In genomic region chr22:38454361-38455062, GRCh38 we compare ENCODE assay signal across 8 cellular contexts. TPM values are rescaled to one million over a fixed set of nuclear protein-coding genes. Genes with fewer than 3 reads are reported as not detected.
DNase-seq lines count a peak whose midpoint lies in the region; ATAC-seq and TF ChIP-seq lines count a peak whose summit lies in the region.

No MANE protein-coding gene starts in this region.

- peaks cover 34% of the 10 kb centered on the region for H3K27me3 ChIP-seq in CD4-positive, alpha-beta memory T cell (ENCODE audit: insufficient read depth, low read length)
- peaks cover 46% of the 10 kb centered on the region for H3K27me3 ChIP-seq in effector memory CD4-positive, alpha-beta T cell (replicated peaks; ENCODE audit: control insufficient read depth, insufficient read depth, low read length, poor library complexity, severe bottlenecking)

- H3K27ac ChIP-seq in CD4-positive, alpha-beta memory T cell (ENCODE audit: low read depth, low read length): no peak overlapping the region
- H3K27ac ChIP-seq in effector memory CD4-positive, alpha-beta T cell (ENCODE audit: insufficient read depth, low read length, poor library complexity, severe bottlenecking): no peak overlapping the region

- TF ChIP-seq CTCF in NB4 (IDR thresholded peaks at IDR 0.05; ENCODE audit: low read depth, low read length): no peak
- TF ChIP-seq CTCF in omental fat pad (IDR thresholded peaks at IDR 0.05): no peak

- H3K4me3 Mint-ChIP-seq in CD4-positive, alpha-beta memory T cell: peak overlapping the region; percentile 78 to 89 (median 82)

- peak; percentile 8 for ATAC-seq in omental fat pad (ENCODE audit: low FRiP score)
- ATAC-seq in GM18868 (IDR thresholded peaks at IDR 0.05; ENCODE audit: unreplicated experiment): no peak
- ATAC-seq in HG03521 (IDR thresholded peaks at IDR 0.05; ENCODE audit: unreplicated experiment): no peak

- no peaks in the 10 kb centered on the region for H3K36me3 ChIP-seq in CD4-positive, alpha-beta memory T cell (ENCODE audit: insufficient read depth, low read length)
- no peaks in the 10 kb centered on the region for H3K36me3 ChIP-seq in effector memory CD4-positive, alpha-beta T cell (ENCODE audit: control insufficient read depth, insufficient read depth, low read length)

- peak overlapping the region in 1 of 2 donors; percentile 22 for H3K4me3 ChIP-seq in CD4-positive, alpha-beta memory T cell (ENCODE audit: low read length in 2 of 2)
- no peak overlapping the region for H3K4me3 ChIP-seq in NB4 (ENCODE audit: low read depth, low read length)
- H3K4me3 ChIP-seq in effector memory CD4-positive, alpha-beta T cell (ENCODE audit: insufficient read depth, low read depth, low read length, poor library complexity, severe bottlenecking): peak overlapping the region; percentile 45

- TF ChIP-seq POLR2A in NB4 (IDR thresholded peaks at IDR 0.05; ENCODE audit: extremely low read depth, insufficient read length): no peak

- intact Hi-C loops in CD4-positive, alpha-beta memory T cell (cut with micrococcal nuclease): no loop called here

- peak overlapping the region in 3 of 7 donors; percentile 13 to 68 (median 43) for H3K27ac Mint-ChIP-seq in CD4-positive, alpha-beta memory T cell

- peaks cover 44 to 70% of the 10 kb centered on the region in 2 donors for H3K27me3 Mint-ChIP-seq in CD4-positive, alpha-beta memory T cell

- CTCF ChIA-PET in CD4-positive, alpha-beta memory T cell (lab: Charles Lee; ENCODE audit: partially characterized antibody): no interaction called here

- POLR2A ChIA-PET in CD4-positive, alpha-beta memory T cell (lab: Charles Lee; ENCODE audit: partially characterized antibody): interaction anchor here (0.9 kb wide), 1 partner anchor 8 kb away, joined by 4 read pairs; no protein-coding TSS in a partner anchor

- DNase-seq in CD4-positive, alpha-beta memory T cell: peak; percentile 22 to 52 (median 31)
- peak; percentile 29 for DNase-seq in NB4 (ENCODE audit: low read depth)
- no peak for DNase-seq in effector memory CD4-positive, alpha-beta T cell
- no peak for DNase-seq in omental fat pad (ENCODE audit: low spot score)
- no peak for DNase-seq in midbrain (lab: John Stamatoyannopoulos, UW)
- DNase-seq in H4 (ENCODE audit: low spot score): no peak

- no peaks in the 10 kb centered on the region for H3K9me3 ChIP-seq in CD4-positive, alpha-beta memory T cell (ENCODE audit: control insufficient read depth in 1 of 2, low read length in 2 of 2)
- no peaks in the 10 kb centered on the region for H3K9me3 ChIP-seq in effector memory CD4-positive, alpha-beta T cell (ENCODE audit: control insufficient read depth, low read length)

- no peaks in the 10 kb centered on the region for H3K36me3 Mint-ChIP-seq in CD4-positive, alpha-beta memory T cell

- H3K4me1 ChIP-seq in CD4-positive, alpha-beta memory T cell (ENCODE audit: insufficient read depth, low read length): peaks cover 8% of the 10 kb centered on the region
- peaks cover 10% of the 10 kb centered on the region for H3K4me1 ChIP-seq in effector memory CD4-positive, alpha-beta T cell (ENCODE audit: control insufficient read depth, insufficient read depth, low read length, poor library complexity, severe bottlenecking)

- H3K9me3 Mint-ChIP-seq in CD4-positive, alpha-beta memory T cell: no peaks in the 10 kb centered on the region

- peaks cover 7 to 24% (median 13%) of the 10 kb centered on the region in 4 donors for H3K4me1 Mint-ChIP-seq in CD4-positive, alpha-beta memory T cell

RNA-seq across cellular contexts. Expression of gene KCNJ4, which starts 0.5 kb away (rescaled TPM):
- total RNA-seq in CD4-positive, alpha-beta memory T cell: not detected
- polyA plus RNA-seq in CD4-positive, alpha-beta memory T cell: not detected
- total RNA-seq in omental fat pad: under 1 TPM in 2 of 4 donors, not detected in 2; 0.28 to 0.84 TPM
- 0.60 and 1.1 TPM in 2 replicates for total RNA-seq in H4 (2014; rRNA removed; shearing (Covaris generic))

RNA-seq across cellular contexts. Expression of gene KDELR3, which starts 13.4 kb away (rescaled TPM):
- total RNA-seq in CD4-positive, alpha-beta memory T cell: not detected
- polyA plus RNA-seq in CD4-positive, alpha-beta memory T cell: under 1 TPM; 0.10 to 0.24 TPM
- total RNA-seq in omental fat pad: 10 to 100 TPM; 10.2 to 30.6 (median 15.1) TPM
- 52.2 and 72.8 TPM in 2 replicates for total RNA-seq in H4 (2014; rRNA removed; shearing (Covaris generic))

RNA-seq across cellular contexts. Expression of gene DDX17, which starts 51.6 kb away (rescaled TPM):
- total RNA-seq in CD4-positive, alpha-beta memory T cell: 100 to 1,000 TPM; 927 to 960 TPM
- 10 to 100 TPM in 1 of 2 donors, 1 to 10 TPM in 1; 10.0 to 44.3 TPM for polyA plus RNA-seq in CD4-positive, alpha-beta memory T cell
- total RNA-seq in omental fat pad: 100 to 1,000 TPM; 330 to 572 (median 383) TPM
- 128 and 155 TPM in 2 replicates for total RNA-seq in H4 (2014; rRNA removed; shearing (Covaris generic))

Comparison
In these comparisons a context has a peak if more than half of its experiments do, and no peak if none do; other contexts are left out.
1. DNase-seq: peak in CD4-positive, alpha-beta memory T cell (5 of 5) and NB4 (single experiment); none in effector memory CD4-positive, alpha-beta T cell (0 of 3), omental fat pad (single experiment), midbrain (single experiment) and H4 (single experiment).
2. RNA of gene KDELR3, which starts 13.4 kb away (total RNA-seq): 52.2 to 72.8 TPM in H4 and 10.2 to 30.6 TPM in omental fat pad; not detected in CD4-positive, alpha-beta memory T cell; every median in the first group is over 10 times any median in the second.